ENCODE assay signal across 16 cellular contexts in genomic region chr3:32335365-32336122, GRCh38. TPM values are rescaled to one million over a fixed set of nuclear protein-coding genes. Genes with fewer than 3 reads are reported as not detected.
A peak's percentile ranks its signal among the peaks of the same experiment; 100 is the strongest.
DNase-seq lines count a peak whose midpoint lies in the region; ATAC-seq, FAIRE-seq and TF ChIP-seq lines count a peak whose summit lies in the region.
"Had no signal": no experiment of that assay in that cellular context is flagged by ENCODE, and none has a peak within 500 bp of the region (broad histone marks: within the 10 kb centered on the region; RNA-seq: fewer than 3 reads in every experiment).

No MANE protein-coding gene starts in this region.

- intact Hi-C loops in pancreas (cut with DNase I) = no loop called here

- H3K4me3 ChIP-seq in pancreas = no peak overlapping the region
- H3K4me3 ChIP-seq: adrenal gland, skin epidermis had no signal

- peak; percentile 62 for DNase-seq in activated effector memory CD4-positive, alpha-beta T cell treated with anti-CD3 and anti-CD28 coated beads, Interleukin-2, amount 50 U/mL, for 16 hours
- DNase-seq in activated effector memory CD4-positive, alpha-beta T cell treated with Interleukin-2 at 50 U/mL for 16 hours = no peak
- DNase-seq in T-cell = peak in 14 of 34 experiments; percentile 2 to 29 (median 9)
- no peak for DNase-seq in left lobe of liver (ENCODE audit: low spot score)
- no peak for DNase-seq in pancreas
- no peak for DNase-seq in LoVo (ENCODE audit: low spot score)
- no peak for DNase-seq in DMS114 treated with DMSO at 0.1 percent for 48 hours (lab: John Stamatoyannopoulos, UW; ENCODE audit: unreplicated experiment)
- no peak for DNase-seq in foreskin keratinocyte
- DNase-seq: HFFc6, MV-4-11, NCI-H2029, posterior cingulate gyrus had no signal

- FAIRE-seq in pancreas (lab: Jason Lieb, UNC) = no peak
- FAIRE-seq: frontal cortex had no signal

- H3K9me3 Mint-ChIP-seq in T-cell = no peaks in the 10 kb centered on the region
- H3K9me3 Mint-ChIP-seq: HFFc6 had no signal

- no peaks in the 10 kb centered on the region for H3K27me3 Mint-ChIP-seq in T-cell

- H3K27ac ChIP-seq in pancreas (no peak overlapping the region), foreskin keratinocyte (no peak overlapping the region)
- H3K27ac ChIP-seq: adrenal gland, HL-60, skin epidermis had no signal

- H3K4me1 Mint-ChIP-seq in T-cell = peaks cover 59 to 63% (median 61%) of the 10 kb centered on the region in 3 donors

- WGBS in pancreas, 2 donors = 73 to 77% methylated on average over 13 of the region's 13 CpGs

- no peaks in the 10 kb centered on the region for H3K36me3 ChIP-seq in pancreas
- H3K36me3 ChIP-seq: adrenal gland had no signal

- H3K27me3 ChIP-seq in pancreas (no peaks in the 10 kb centered on the region), foreskin keratinocyte (peaks cover 8% of the 10 kb centered on the region)
- H3K27me3 ChIP-seq: adrenal gland had no signal

- CTCF ChIA-PET in T-cell (lab: Charles Lee) = interaction anchor here (0.5 to 3.2 kb wide), 9 partner anchors 10 to 159 kb away, joined by 3 to 25 read pairs (median 3); no protein-coding TSS in a partner anchor

- H3K27ac Mint-ChIP-seq in T-cell = peak overlapping the region; percentile 84 to 92
- H3K27ac Mint-ChIP-seq: HFFc6 had no signal

- ATAC-seq in T-cell (replicated peaks in 1 of 4) (peak; percentile 62 to 66 (median 64)), left lobe of liver (peak; percentile 36), pancreas (peak in 3 of 4 donors; percentile 5 to 51 (median 9)), foreskin keratinocyte (no peak)

- no peaks in the 10 kb centered on the region for H3K9me3 ChIP-seq in pancreas
- H3K9me3 ChIP-seq: adrenal gland had no signal

- POLR2A ChIA-PET in T-cell (lab: Charles Lee) = interaction anchor here in 1 of 2 donors (1.2 kb wide), 1 partner anchor 38 kb away, joined by 4 read pairs; no protein-coding TSS in a partner anchor

- TF ChIP-seq CTCF in pancreas (IDR thresholded peaks at IDR 0.05) (no peak), foreskin keratinocyte (conservative IDR thresholded peaks at IDR 0.05) (no peak)

- peak overlapping the region; percentile 26 to 64 (median 45) for H3K4me3 Mint-ChIP-seq in T-cell

- no peaks in the 10 kb centered on the region for H3K36me3 Mint-ChIP-seq in T-cell

- peaks cover 0 to 7% (median 2%) of the 10 kb centered on the region in 3 donors for H3K4me1 ChIP-seq in pancreas
- H3K4me1 ChIP-seq in foreskin keratinocyte = no peaks in the 10 kb centered on the region
- H3K4me1 ChIP-seq: adrenal gland had no signal

RNA-seq across cellular contexts. Expression of gene CMTM7, which starts 56.1 kb away (rescaled TPM):
- total RNA-seq in T-cell (10 to 100 TPM; 40.7 to 56.7 (median 47.8) TPM), left lobe of liver (3.6 TPM), pancreas (10 to 100 TPM in 3 of 6 donors, 1 to 10 TPM in 3; 6.1 to 21.4 (median 9.8) TPM), foreskin keratinocyte (27.5 and 33.2 TPM in 2 replicates)
- polyA plus RNA-seq in pancreas (10 to 100 TPM; 18.9 to 23.8 TPM), foreskin keratinocyte (51.2 and 67.7 TPM in 2 replicates)
